In genomic region chr12:120979862-120980696, GRCh38 we compare ENCODE assay signal across 1 cellular context.
TF ChIP-seq lines count a peak whose summit lies in the region.

No MANE protein-coding gene starts in this region.

TF ChIP-seq in GM23338, 12 proteins besides CTCF, POLR2A, EP300 and RAD21:
- TF ChIP-seq, protein P1, sequence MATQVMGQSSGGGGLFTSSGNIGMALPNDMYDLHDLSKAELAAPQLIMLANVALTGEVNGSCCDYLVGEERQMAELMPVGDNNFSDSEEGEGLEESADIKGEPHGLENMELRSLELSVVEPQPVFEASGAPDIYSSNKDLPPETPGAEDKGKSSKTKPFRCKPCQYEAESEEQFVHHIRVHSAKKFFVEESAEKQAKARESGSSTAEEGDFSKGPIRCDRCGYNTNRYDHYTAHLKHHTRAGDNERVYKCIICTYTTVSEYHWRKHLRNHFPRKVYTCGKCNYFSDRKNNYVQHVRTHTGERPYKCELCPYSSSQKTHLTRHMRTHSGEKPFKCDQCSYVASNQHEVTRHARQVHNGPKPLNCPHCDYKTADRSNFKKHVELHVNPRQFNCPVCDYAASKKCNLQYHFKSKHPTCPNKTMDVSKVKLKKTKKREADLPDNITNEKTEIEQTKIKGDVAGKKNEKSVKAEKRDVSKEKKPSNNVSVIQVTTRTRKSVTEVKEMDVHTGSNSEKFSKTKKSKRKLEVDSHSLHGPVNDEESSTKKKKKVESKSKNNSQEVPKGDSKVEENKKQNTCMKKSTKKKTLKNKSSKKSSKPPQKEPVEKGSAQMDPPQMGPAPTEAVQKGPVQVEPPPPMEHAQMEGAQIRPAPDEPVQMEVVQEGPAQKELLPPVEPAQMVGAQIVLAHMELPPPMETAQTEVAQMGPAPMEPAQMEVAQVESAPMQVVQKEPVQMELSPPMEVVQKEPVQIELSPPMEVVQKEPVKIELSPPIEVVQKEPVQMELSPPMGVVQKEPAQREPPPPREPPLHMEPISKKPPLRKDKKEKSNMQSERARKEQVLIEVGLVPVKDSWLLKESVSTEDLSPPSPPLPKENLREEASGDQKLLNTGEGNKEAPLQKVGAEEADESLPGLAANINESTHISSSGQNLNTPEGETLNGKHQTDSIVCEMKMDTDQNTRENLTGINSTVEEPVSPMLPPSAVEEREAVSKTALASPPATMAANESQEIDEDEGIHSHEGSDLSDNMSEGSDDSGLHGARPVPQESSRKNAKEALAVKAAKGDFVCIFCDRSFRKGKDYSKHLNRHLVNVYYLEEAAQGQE (IDR thresholded peaks at IDR 0.05; ENCODE audit: unreplicated experiment) = peak; percentile 77
- no peak for TF ChIP-seq ZNF114 (CRISPR knock-in tag; IDR thresholded peaks at IDR 0.05)
